Comparison of ENCODE assay signal across 7 cellular contexts in the genomic region with DNA sequence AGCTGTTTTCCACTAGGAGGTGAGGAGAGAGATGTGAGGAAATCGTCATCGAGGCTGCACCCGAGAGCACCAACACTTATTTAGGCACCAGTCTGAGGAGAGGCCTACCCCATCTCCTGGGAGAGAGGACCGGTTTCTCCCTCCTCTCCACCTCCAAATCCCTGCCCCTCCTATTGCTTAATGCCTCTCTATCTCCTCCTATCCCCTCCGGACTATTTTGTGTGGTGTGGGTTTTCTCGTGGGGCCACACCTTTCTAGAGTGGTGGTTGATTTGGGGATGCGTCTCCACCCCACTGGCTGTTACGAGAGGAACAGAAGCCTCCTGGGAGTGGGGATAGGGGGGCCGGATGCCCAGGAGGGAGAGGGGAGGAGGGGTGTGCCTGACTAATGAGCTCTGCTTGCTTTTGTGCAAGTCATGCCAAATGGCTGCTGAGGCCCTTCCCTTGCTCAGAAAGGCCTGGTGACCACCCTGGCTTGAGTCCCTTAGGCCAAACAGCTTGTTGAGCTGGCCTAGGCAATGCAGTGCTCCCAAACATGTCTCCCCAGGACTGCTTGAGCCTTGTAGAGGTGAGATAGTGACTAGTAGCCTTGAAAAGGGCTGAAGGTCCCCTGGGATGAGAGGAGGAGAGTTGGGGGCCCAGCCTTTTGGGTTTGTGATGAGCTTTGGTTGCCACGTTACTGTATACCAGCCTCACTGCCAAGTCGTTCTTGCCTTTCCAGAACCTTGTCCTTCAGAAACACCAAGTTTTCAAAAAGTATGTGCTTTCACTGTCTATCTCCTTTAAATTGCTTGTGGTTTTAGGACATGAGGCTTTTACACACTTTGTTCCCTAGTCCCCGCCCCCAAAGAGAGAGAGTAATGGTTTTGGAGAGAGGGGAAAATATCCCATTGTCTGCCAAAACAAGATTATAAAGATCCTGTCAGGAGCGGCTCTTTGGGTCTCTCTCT. TPM values are rescaled to one million over a fixed set of nuclear protein-coding genes. Genes with fewer than 3 reads are reported as not detected.
A peak's percentile ranks its signal among the peaks of the same experiment; 100 is the strongest.
DNase-seq lines count a peak whose midpoint lies in the region; ATAC-seq and TF ChIP-seq lines count a peak whose summit lies in the region.

No MANE protein-coding gene starts in this region.

- peaks cover 0 to 39% of the 10 kb centered on the region in 2 donors for H3K4me1 ChIP-seq in right atrium auricular region

- peak overlapping the region; percentile 90 to 93 (median 93) for H3K4me3 Mint-ChIP-seq in T-cell

- POLR2A ChIA-PET in T-cell (lab: Charles Lee) = interaction anchor here in 1 of 2 donors (0.6 to 1.4 kb wide), 2 partner anchors 8 to 72 kb away, joined by 3 to 4 read pairs; no protein-coding TSS in a partner anchor

- H3K9me3 ChIP-seq in right atrium auricular region = no peaks in the 10 kb centered on the region

- ATAC-seq in GM18867 (IDR thresholded peaks at IDR 0.05; ENCODE audit: unreplicated experiment) = peak; percentile 29
- ATAC-seq in T-cell (replicated peaks in 1 of 4) = peak; percentile 52 to 59 (median 56)
- ATAC-seq in GM19351 (IDR thresholded peaks at IDR 0.05; ENCODE audit: unreplicated experiment) = no peak

- H3K36me3 Mint-ChIP-seq in T-cell = peaks cover 38% of the 10 kb centered on the region

- peak overlapping the region; percentile 69 to 81 for H3K4me3 ChIP-seq in right atrium auricular region

- no peaks in the 10 kb centered on the region for H3K9me3 Mint-ChIP-seq in T-cell

- CTCF ChIA-PET in T-cell (lab: Charles Lee) = interaction anchor here in 1 of 2 donors (0.6 to 1.3 kb wide), 7 partner anchors 26 to 82 kb away, joined by 3 to 6 read pairs (median 3); no protein-coding TSS in a partner anchor

- peaks cover 43 to 62% (median 52%) of the 10 kb centered on the region in 3 donors for H3K4me1 Mint-ChIP-seq in T-cell

- no peak for TF ChIP-seq CTCF in right atrium auricular region (IDR thresholded peaks at IDR 0.05)

- no peaks in the 10 kb centered on the region for H3K36me3 ChIP-seq in right atrium auricular region

- peaks cover 0 to 5% of the 10 kb centered on the region in 2 donors for H3K27me3 Mint-ChIP-seq in T-cell

- H3K27me3 ChIP-seq in right atrium auricular region = no peaks in the 10 kb centered on the region

- peak overlapping the region; percentile 95 to 99 for H3K27ac ChIP-seq in right atrium auricular region

- DNase-seq in HT1080 (ENCODE audit: low read depth) = peak; percentile 68
- peak; percentile 18 to 61 (median 40) for DNase-seq in T-cell
- peak in 46 of 56 donors; percentile 0 to 43 (median 9) for DNase-seq in amygdala (lab: John Stamatoyannopoulos, UW)
- DNase-seq in right atrium auricular region (ENCODE audit: low spot score) = peak; percentile 78
- DNase-seq in renal cortical epithelial cell (ENCODE audit: low read depth) = peak; percentile 63

- peak overlapping the region; percentile 95 to 97 for H3K27ac Mint-ChIP-seq in T-cell

RNA-seq across cellular contexts. Expression of a gene that starts 1.2 kb away (rescaled TPM):
- 366 and 417 TPM in 2 replicates for total RNA-seq in HT1080 (2014; rRNA removed; shearing (Covaris generic))
- polyA plus RNA-seq in HT1080 (2015; cell fraction: cytosol; rRNA removed) = 365 and 431 TPM in 2 replicates
- polyA plus RNA-seq in HT1080 (2015; cell fraction: nucleus; rRNA removed) = 1,141 and 1,173 TPM in 2 replicates
- total RNA-seq in T-cell (100 to 1,000 TPM; 324 to 383 (median 348) TPM), right atrium auricular region (100 to 1,000 TPM; 125 to 256 TPM), renal cortical epithelial cell (442 and 533 TPM in 2 replicates)

Comparison
In these comparisons a context has a peak if more than half of its experiments do, and no peak if none do; other contexts are left out.
1. DNase-seq: peak in every context shown above with its lines; median percentile 78 in right atrium auricular region; 68 in HT1080; 63 in renal cortical epithelial cell; 40 in T-cell; 9 in amygdala.